In genomic region chr20:58558483-58559367, GRCh38 we compare ENCODE assay signal across 19 cellular contexts. TPM values are rescaled to one million over a fixed set of nuclear protein-coding genes. Genes with fewer than 3 reads are reported as not detected.
DNase-seq lines count a peak whose midpoint lies in the region; ATAC-seq, FAIRE-seq and TF ChIP-seq lines count a peak whose summit lies in the region.
"Had no signal": no experiment of that assay in that cellular context is flagged by ENCODE, and none has a peak within 500 bp of the region (broad histone marks: within the 10 kb centered on the region; RNA-seq: fewer than 3 reads in every experiment).

No MANE protein-coding gene starts in this region.

- H3K4me1 ChIP-seq in right cardiac atrium (ENCODE audit: control insufficient read depth, insufficient read depth, low read length): no peaks in the 10 kb centered on the region
- H3K4me1 ChIP-seq in HepG2 (ENCODE audit: insufficient read depth, low read length): no peaks in the 10 kb centered on the region

- TF ChIP-seq EP300 in HepG2 (IDR thresholded peaks at IDR 0.05; ENCODE audit: low read depth in 2 of 2, low read length in 2 of 2): no peak
- no peak for TF ChIP-seq EP300 in HepG2 (CRISPR knock-in tag; IDR thresholded peaks at IDR 0.05; ENCODE audit: borderline replicate concordance)

- TF ChIP-seq POLR2A in HepG2 (IDR thresholded peaks at IDR 0.05; ENCODE audit: insufficient read depth in 1 of 2, low read depth in 2 of 2, low read length in 2 of 2): no peak

- H4K20me1 ChIP-seq in HepG2 (ENCODE audit: insufficient read depth, low read length): no peaks in the 10 kb centered on the region

- H3K27me3 ChIP-seq in right cardiac atrium (ENCODE audit: control insufficient read depth, insufficient read depth) (no peaks in the 10 kb centered on the region), HepG2 (ENCODE audit: control insufficient read depth in 1 of 2, insufficient read depth in 2 of 2, low read length in 2 of 2) (peaks cover 5 to 61% of the 10 kb centered on the region in 2 experiments; a peak in 4 of 5 replicates)
- H3K27me3 ChIP-seq: SJSA1 had no signal

- peak; percentile 17 for TF ChIP-seq CTCF in epithelial cell of proximal tubule (conservative IDR thresholded peaks at IDR 0.05; ENCODE audit: low read depth, low read length)
- TF ChIP-seq CTCF in HepG2 (CRISPR knock-in tag; IDR thresholded peaks at IDR 0.05): peak; percentile 3; the same call in 1 of the 2 replicates

- intact Hi-C loops in Right ventricle myocardium inferior (cut with DNase I): no loop called here
- intact Hi-C loops in right cardiac atrium (cut with DNase I): no loop called here
- intact Hi-C loops in HepG2 (cut with micrococcal nuclease; ENCODE audit: unreplicated experiment): no loop called here

- no peaks in the 10 kb centered on the region for H3K9me3 ChIP-seq in right cardiac atrium (ENCODE audit: control insufficient read depth, low read length)
- no peaks in the 10 kb centered on the region for H3K9me3 ChIP-seq in HepG2 (ENCODE audit: low read length)
- H3K9me3 ChIP-seq: SJSA1 had no signal

- DNase-seq in Right ventricle myocardium inferior (ENCODE audit: missing footprints) (peak; percentile 56), right cardiac atrium (no peak), epithelial cell of proximal tubule (ENCODE audit: low read depth) (no peak), HepG2 (ENCODE audit: low spot score) (no peak), NCI-H1092 (lab: John Stamatoyannopoulos, UW) (no peak), UCSD-AML1 (lab: John Stamatoyannopoulos, UW; ENCODE audit: unreplicated experiment) (no peak), NCI-H69 (lab: John Stamatoyannopoulos, UW) (no peak), urothelium cell line (ENCODE audit: low spot score) (no peak)
- DNase-seq: COR-L47, DMS153, Karpas-422, MM.1S, NCI-H1105 treated with DMSO at 0.1 percent for 48 hours, NCI-H2029, NCI-H524, OCI-M1, RPMI8226 had no signal

- no peak overlapping the region for H3K4me2 ChIP-seq in HepG2 (ENCODE audit: low read depth, low read length)

- BruUV-seq in HepG2 (replicated peaks; lab: Mats Ljungman, UMichigan): no TSS peak

- H3K27ac ChIP-seq in right cardiac atrium (ENCODE audit: low read length): no peak overlapping the region
- no peak overlapping the region for H3K27ac ChIP-seq in HepG2 (ENCODE audit: extremely low read length, insufficient read depth, low read length)
- H3K27ac ChIP-seq: C4-2B, SJSA1 had no signal

- no peak overlapping the region for H3K9ac ChIP-seq in HepG2 (ENCODE audit: insufficient read depth, low read depth, low read length)

- H3K4me3 ChIP-seq in right cardiac atrium (ENCODE audit: low read length) (no peak overlapping the region), epithelial cell of proximal tubule (ENCODE audit: low read depth, low read length) (no peak overlapping the region), HepG2 (replicated peaks in 1 of 3; ENCODE audit: insufficient read depth in 1 of 3, low read depth in 2 of 3, low read length in 3 of 3) (no peak overlapping the region)
- H3K4me3 ChIP-seq: SJSA1 had no signal

- CTCF ChIA-PET in HepG2 (lab: Yijun Ruan, JAX; ENCODE audit: low intra/inter-chr PET ratio, low total read pairs): no interaction called here

- no peaks in the 10 kb centered on the region for H3K36me3 ChIP-seq in HepG2 (replicated peaks in 1 of 2; ENCODE audit: control insufficient read depth in 1 of 2, insufficient read depth in 2 of 2, low read length in 2 of 2)
- H3K36me3 ChIP-seq: SJSA1 had no signal

- FAIRE-seq in HepG2 (lab: Jason Lieb, UNC): no peak
- no peak for FAIRE-seq in urothelium cell line (lab: Jason Lieb, UNC)

- in situ Hi-C loops in HepG2 (cut with HindIII; ENCODE audit: extremely low pct_ligation_motif_present, low pct_unique_long_range_greater_than_20kb): no loop called here

- 85% methylated on average over 19 of the region's 19 CpGs for WGBS in right cardiac atrium
- WGBS in HepG2 (ENCODE audit: low lambda C conversion rate): 15% methylated on average over 19 of the region's 19 CpGs

- no peak for TF ChIP-seq RAD21 in HepG2 (CRISPR knock-in tag; IDR thresholded peaks at IDR 0.05)

- no peak overlapping the region for H2AFZ ChIP-seq in HepG2 (ENCODE audit: low read length)

- no peak for ATAC-seq in Right ventricle myocardium inferior
- no peak for ATAC-seq in right cardiac atrium
- ATAC-seq in HepG2: peak; percentile 71

- POLR2A ChIA-PET in HepG2 (lab: Yijun Ruan, JAX): no interaction called here

- H3K79me2 ChIP-seq in HepG2 (ENCODE audit: insufficient read depth, low read length): no peaks in the 10 kb centered on the region

TF ChIP-seq in HepG2, 621 proteins besides CTCF, POLR2A, EP300 and RAD21 (continues in another document):
- TF ChIP-seq UBTF (CRISPR knock-in tag; IDR thresholded peaks at IDR 0.05) (no peak), ZNF468 (CRISPR knock-in tag; IDR thresholded peaks at IDR 0.05) (no peak), NRL (CRISPR knock-in tag; IDR thresholded peaks at IDR 0.05; ENCODE audit: borderline replicate concordance) (no peak), ZNF550 (CRISPR knock-in tag; IDR thresholded peaks at IDR 0.05; ENCODE audit: borderline replicate concordance) (no peak), TIGD3 (CRISPR knock-in tag; IDR thresholded peaks at IDR 0.05; ENCODE audit: borderline replicate concordance) (no peak), CAMTA2 (CRISPR knock-in tag; IDR thresholded peaks at IDR 0.05; ENCODE audit: borderline replicate concordance) (no peak), TRAFD1 (CRISPR knock-in tag; IDR thresholded peaks at IDR 0.05; ENCODE audit: borderline replicate concordance) (no peak)

RNA-seq across cellular contexts. Expression of gene APCDD1L, which starts 43.5 kb away (rescaled TPM):
- total RNA-seq in Right ventricle myocardium inferior (0.32 TPM), right cardiac atrium (1 to 10 TPM in 3 of 4 donors, under 1 TPM in 1; 0.65 to 4.3 (median 1.6) TPM), epithelial cell of proximal tubule (0.86 and 1.7 TPM in 2 replicates), HepG2 (2016; rRNA removed; fragmentation: Illumina TruSeq; extraction: Trizol) (not detected in 2 replicates)
- polyA plus RNA-seq in right cardiac atrium (0.14 TPM), HepG2 (2011; rRNA removed) (not detected in 2 replicates)
- total RNA-seq in HepG2 (2016; cell fraction: cytosol; rRNA removed; fragmentation: Illumina TruSeq; extraction: Trizol; ENCODE audit: low read depth): not detected in 2 replicates
- not detected in 2 replicates for total RNA-seq in HepG2 (2016; cell fraction: insoluble cytoplasmic fraction; rRNA removed; fragmentation: Illumina TruSeq; extraction: Trizol)
- total RNA-seq in HepG2 (2016; cell fraction: membrane; rRNA removed; fragmentation: Illumina TruSeq; extraction: Trizol): not detected in 2 replicates
- not detected in 2 replicates for total RNA-seq in HepG2 (2016; cell fraction: nucleus; rRNA removed; fragmentation: Illumina TruSeq; extraction: Trizol)
- not detected in 2 replicates for polyA plus RNA-seq in HepG2 (2011; cell fraction: cytosol; rRNA removed)
- not detected in 2 replicates for polyA plus RNA-seq in HepG2 (2011; cell fraction: nucleus; rRNA removed)
- not detected in 2 replicates for polyA plus RNA-seq in HepG2 (2012)
- polyA plus RNA-seq in HepG2 (2016; cell fraction: cytosol; fragmentation: Illumina TruSeq; extraction: Trizol; ENCODE audit: low read depth): not detected in 2 replicates
- not detected in 2 replicates for polyA plus RNA-seq in HepG2 (2016; cell fraction: insoluble cytoplasmic fraction; fragmentation: Illumina TruSeq; extraction: Trizol; ENCODE audit: low read depth)
- not detected in 2 replicates for polyA plus RNA-seq in HepG2 (2016; cell fraction: membrane; fragmentation: Illumina TruSeq; extraction: Trizol; ENCODE audit: low read depth)
- not detected in 2 replicates for polyA plus RNA-seq in HepG2 (2016; cell fraction: nucleus; fragmentation: Illumina TruSeq; extraction: Trizol; ENCODE audit: insufficient read depth, low read depth)
- 0.09 TPM in 1 of 2 replicates, not detected in the other for polyA minus RNA-seq in HepG2 (2011; rRNA and poly(A)+ RNA removed; ENCODE audit: low replicate concordance)
- not detected in 2 replicates for polyA minus RNA-seq in HepG2 (2011; cell fraction: cytosol; rRNA and poly(A)+ RNA removed)
- not detected in 2 replicates for polyA minus RNA-seq in HepG2 (2011; cell fraction: nucleus; rRNA and poly(A)+ RNA removed)
